ENCODE assay signal across 10 cellular contexts in the genomic region with DNA sequence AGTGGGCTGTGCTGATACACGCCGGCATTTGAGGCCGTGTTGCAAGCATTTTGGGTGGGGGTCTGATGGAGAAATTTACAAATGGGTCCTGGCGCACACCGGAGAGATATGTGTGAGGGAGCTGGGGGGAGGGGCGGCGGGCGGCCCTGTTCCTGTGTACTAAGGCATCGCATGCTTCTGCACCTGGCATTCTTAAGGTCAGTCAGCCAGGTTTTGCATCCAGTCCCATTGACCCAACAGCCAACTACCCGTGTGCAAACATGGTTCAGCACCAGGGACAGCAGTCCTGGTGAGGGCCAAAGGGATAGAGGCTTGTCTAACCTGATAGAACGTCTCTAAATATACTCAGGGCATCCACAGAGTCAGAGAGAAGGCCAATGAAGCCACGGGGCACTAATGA. TPM values are rescaled to one million over a fixed set of nuclear protein-coding genes. Genes with fewer than 3 reads are reported as not detected.
DNase-seq lines count a peak whose midpoint lies in the region; ATAC-seq and TF ChIP-seq lines count a peak whose summit lies in the region.
"Had no signal": no experiment of that assay in that cellular context is flagged by ENCODE, and none has a peak within 500 bp of the region (broad histone marks: within the 10 kb centered on the region; RNA-seq: fewer than 3 reads in every experiment).

No MANE protein-coding gene starts in this region.

- 5 to 14% methylated on average over 4 to 12 of the region's 12 CpGs for WGBS in endodermal cell (ENCODE audit: insufficient coverage in 1 of 2, insufficient read length in 1 of 2), 2 experiments
- WGBS in sigmoid colon, 2 donors, result 7 to 16% methylated on average over 12 of the region's 12 CpGs

- TF ChIP-seq POLR2A in sigmoid colon (IDR thresholded peaks at IDR 0.05) (no peak), vagina (IDR thresholded peaks at IDR 0.05) (no peak)

- no peaks in the 10 kb centered on the region for H3K36me3 Mint-ChIP-seq in activated CD4-positive, alpha-beta T cell treated with anti-CD3 and anti-CD28 coated beads, Interleukin-2, amount 10 ng/mL, durations not matched to agents 24 days and 14 days (ENCODE audit: low read depth)
- no peaks in the 10 kb centered on the region for H3K36me3 Mint-ChIP-seq in endodermal cell (ENCODE audit: low read depth)

- H3K9me3 Mint-ChIP-seq in activated CD4-positive, alpha-beta T cell treated with anti-CD3 and anti-CD28 coated beads, Interleukin-2, amount 10 ng/mL, durations not matched to agents 24 days and 14 days, result no peaks in the 10 kb centered on the region
- no peaks in the 10 kb centered on the region for H3K9me3 Mint-ChIP-seq in endodermal cell

- no peak overlapping the region for H3K27ac Mint-ChIP-seq in activated CD4-positive, alpha-beta T cell treated with anti-CD3 and anti-CD28 coated beads, Interleukin-2, amount 10 ng/mL, durations not matched to agents 24 days and 14 days
- no peak overlapping the region for H3K27ac Mint-ChIP-seq in endodermal cell

- H3K27me3 ChIP-seq in endodermal cell (ENCODE audit: control insufficient read depth, insufficient read depth, low read length, poor library complexity, severe bottlenecking), result peaks cover 18% of the 10 kb centered on the region
- H3K27me3 ChIP-seq in sigmoid colon, result peaks cover 0 to 14% (median 3%) of the 10 kb centered on the region in 3 donors
- no peaks in the 10 kb centered on the region for H3K27me3 ChIP-seq in vagina
- H3K27me3 ChIP-seq: BLaER1 had no signal

- TF ChIP-seq CTCF in endodermal cell (conservative IDR thresholded peaks at IDR 0.05) (no peak), retinal pigment epithelial cell (conservative IDR thresholded peaks at IDR 0.05; ENCODE audit: low read depth, low read length) (no peak), sigmoid colon (IDR thresholded peaks at IDR 0.05) (no peak), vagina (IDR thresholded peaks at IDR 0.05) (no peak)

- H3K36me3 ChIP-seq in endodermal cell (ENCODE audit: control insufficient read depth, insufficient read depth, low read length), result no peaks in the 10 kb centered on the region
- no peaks in the 10 kb centered on the region for H3K36me3 ChIP-seq in sigmoid colon
- no peaks in the 10 kb centered on the region for H3K36me3 ChIP-seq in vagina
- H3K36me3 ChIP-seq: BLaER1 had no signal

- intact Hi-C loops in activated CD4-positive, alpha-beta T cell treated with anti-CD3 and anti-CD28 coated beads, Interleukin-2, amount 10 ng/mL, durations not matched to agents 24 days and 14 days (cut with micrococcal nuclease), result no loop called here
- intact Hi-C loops in sigmoid colon (cut with DNase I) (no loop called here), vagina (cut with DNase I) (no loop called here)

- H3K9ac ChIP-seq in endodermal cell (ENCODE audit: extremely low read depth, low read length, poor library complexity, severe bottlenecking), result no peak overlapping the region
- H3K9ac ChIP-seq: BLaER1, KMS-11 had no signal

- H3K4me1 ChIP-seq in endodermal cell (ENCODE audit: control insufficient read depth, insufficient read depth, low read length) (no peaks in the 10 kb centered on the region), sigmoid colon (no peaks in the 10 kb centered on the region), vagina (no peaks in the 10 kb centered on the region)
- H3K4me1 ChIP-seq: BLaER1 had no signal

- no peaks in the 10 kb centered on the region for H3K27me3 Mint-ChIP-seq in activated CD4-positive, alpha-beta T cell treated with anti-CD3 and anti-CD28 coated beads, Interleukin-2, amount 10 ng/mL, durations not matched to agents 24 days and 14 days
- peaks cover 14% of the 10 kb centered on the region for H3K27me3 Mint-ChIP-seq in endodermal cell (ENCODE audit: insufficient read depth)

- peak; percentile 58 for DNase-seq in activated CD4-positive, alpha-beta T cell treated with anti-CD3 and anti-CD28 coated beads, Interleukin-2, amount 10 ng/mL, durations not matched to agents 24 days and 14 days
- DNase-seq in activated CD4-positive, alpha-beta T cell treated with anti-CD3 and anti-CD28 coated beads, Interleukin-2, amount 50 U/mL, for 1 hour, result no peak
- DNase-seq in MV-4-11 (lab: John Stamatoyannopoulos, UW) (peak; percentile 25), endodermal cell (peak; percentile 97), retinal pigment epithelial cell (ENCODE audit: low read depth) (peak; percentile 16), sigmoid colon (no peak), vagina (ENCODE audit: extremely low spot score in 2 of 2) (no peak)

- no peak overlapping the region for H3K4me3 Mint-ChIP-seq in activated CD4-positive, alpha-beta T cell treated with anti-CD3 and anti-CD28 coated beads, Interleukin-2, amount 10 ng/mL, durations not matched to agents 24 days and 14 days
- H3K4me3 Mint-ChIP-seq in endodermal cell, result peak overlapping the region; percentile 52

- no peak for TF ChIP-seq EP300 in sigmoid colon (IDR thresholded peaks at IDR 0.05)

- H3K4me3 ChIP-seq in endodermal cell (ENCODE audit: low read length), result peak overlapping the region; percentile 77
- H3K4me3 ChIP-seq in retinal pigment epithelial cell (ENCODE audit: low read length), result no peak overlapping the region
- H3K4me3 ChIP-seq in sigmoid colon, result no peak overlapping the region
- no peak overlapping the region for H3K4me3 ChIP-seq in vagina
- H3K4me3 ChIP-seq: BLaER1 had no signal

- H3K9me3 ChIP-seq in endodermal cell (ENCODE audit: control insufficient read depth, low read length) (no peaks in the 10 kb centered on the region), sigmoid colon (peaks cover 0 to 2% (median 0%) of the 10 kb centered on the region in 4 donors), vagina (no peaks in the 10 kb centered on the region)
- H3K9me3 ChIP-seq: BLaER1 had no signal

- ATAC-seq in HG03469 (IDR thresholded peaks at IDR 0.05; ENCODE audit: unreplicated experiment), result no peak

- no peaks in the 10 kb centered on the region for H3K4me1 Mint-ChIP-seq in activated CD4-positive, alpha-beta T cell treated with anti-CD3 and anti-CD28 coated beads, Interleukin-2, amount 10 ng/mL, durations not matched to agents 24 days and 14 days
- peaks cover 15% of the 10 kb centered on the region for H3K4me1 Mint-ChIP-seq in endodermal cell

- H3K27ac ChIP-seq in endodermal cell (ENCODE audit: low read depth, low read length), result no peak overlapping the region
- H3K27ac ChIP-seq in sigmoid colon, result no peak overlapping the region
- no peak overlapping the region for H3K27ac ChIP-seq in vagina
- H3K27ac ChIP-seq: BLaER1, KMS-11 had no signal

RNA-seq across cellular contexts. Expression of gene GABRG2, which starts 0.8 kb away (rescaled TPM):
- not detected in 2 replicates for total RNA-seq in activated CD4-positive, alpha-beta T cell treated with anti-CD3 and anti-CD28 coated beads, Interleukin-2, amount 10 ng/mL, durations not matched to agents 24 days and 14 days
- total RNA-seq in endodermal cell (1 to 10 TPM; 1.5 to 2.4 TPM), sigmoid colon (1 to 10 TPM; 1.3 to 3.2 (median 2.0) TPM), vagina (0.74 TPM)
- polyA plus RNA-seq in endodermal cell (2013, experiment 1 of 2), result 1.00 TPM
- polyA plus RNA-seq in endodermal cell (2013, experiment 2 of 2), result 0.66 TPM
- polyA plus RNA-seq in sigmoid colon, result under 1 TPM in 1 of 3 donors, not detected in 2; 0.47 TPM

Comparison
In these comparisons a context has a peak if more than half of its experiments do, and no peak if none do; other contexts are left out.
1. DNase-seq: peak in activated CD4-positive, alpha-beta T cell treated with anti-CD3 and anti-CD28 coated beads, Interleukin-2, amount 10 ng/mL, durations not matched to agents 24 days and 14 days (single experiment), MV-4-11 (single experiment), endodermal cell (single experiment) and retinal pigment epithelial cell (single experiment); none in activated CD4-positive, alpha-beta T cell treated with anti-CD3 and anti-CD28 coated beads, Interleukin-2, amount 50 U/mL, for 1 hour (single experiment), sigmoid colon (single experiment) and vagina (0 of 2).